ENCODE assay signal across 29 cellular contexts in the genomic region with DNA sequence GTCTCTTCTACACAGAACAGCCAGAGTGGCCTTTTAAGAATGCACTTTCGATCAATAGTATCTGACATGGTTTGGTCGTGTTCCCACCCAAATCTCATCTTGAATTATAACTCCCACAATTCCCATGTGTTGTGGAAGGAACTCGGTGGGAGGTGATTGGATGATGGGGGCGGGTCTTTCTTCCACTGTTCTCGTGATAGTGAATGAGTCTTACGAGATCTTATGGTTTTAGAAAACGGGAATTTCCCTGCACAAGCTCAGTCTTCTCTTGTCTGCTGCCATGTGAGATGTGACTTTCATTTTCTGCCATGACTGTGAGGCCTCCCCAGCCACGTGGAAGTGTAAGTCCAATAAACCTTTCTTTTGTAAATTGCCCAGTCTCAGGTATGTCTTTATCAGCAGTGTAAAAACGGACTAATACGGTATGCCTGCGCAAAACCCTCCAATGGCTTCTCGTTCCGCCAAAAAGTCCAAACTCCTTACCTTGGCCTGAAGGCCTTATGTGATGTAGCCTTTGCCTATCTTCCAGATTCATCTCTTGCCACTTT. TPM values are rescaled to one million over a fixed set of nuclear protein-coding genes. Genes with fewer than 3 reads are reported as not detected.
"Had no signal": no experiment of that assay in that cellular context is flagged by ENCODE, and none has a peak within 500 bp of the region (broad histone marks: within the 10 kb centered on the region; RNA-seq: fewer than 3 reads in every experiment).

No MANE protein-coding gene starts in this region.

- H3K4me3 Mint-ChIP-seq: activated CD4-positive, alpha-beta T cell treated with anti-CD3 and anti-CD28 coated beads, Interleukin-2, amount 10 ng/mL, durations not matched to agents 24 days and 14 days; activated CD8-positive, alpha-beta T cell treated with anti-CD3 and anti-CD28 coated beads for 36 hours; activated naive CD8-positive, alpha-beta T cell treated with anti-CD3 and anti-CD28 coated beads for 36 hours; activated T-cell treated with anti-CD3 and anti-CD28 coated beads, Interleukin-2, amount 50 U/mL, for 72 hours; activated T-helper 17 cell treated with anti-CD3 and anti-CD28 coated beads, Interleukin-2, amount 50 U/mL, for 72 hours; central memory CD8-positive, alpha-beta T cell; T-helper 1 cell treated with Interleukin-12 subunit alpha and Interleukin-12 subunit beta and Interleukin-4 antibody, amounts not matched to agents 30 μg/mL and 1 μg/mL, for 36 hours; T-helper 2 cell treated with Interferon-gamma antibody and Interleukin-4, amounts not matched to agents 5 μg/mL and 100 μg/mL, for 36 hours had no signal

- DNase-seq: activated CD4-positive, alpha-beta T cell treated with anti-CD3 and anti-CD28 coated beads, Interleukin-2, amount 10 ng/mL, durations not matched to agents 24 days and 14 days; activated CD4-positive, alpha-beta T cell treated with anti-CD3 and anti-CD28 coated beads, Interleukin-2, amount 50 U/mL, for 4 hours; activated CD8-positive, alpha-beta T cell treated with anti-CD3 and anti-CD28 coated beads for 36 hours; activated effector memory CD4-positive, alpha-beta T cell treated with anti-CD3 and anti-CD28 coated beads, Interleukin-2, amount 50 U/mL, for 16 hours; activated naive CD4-positive, alpha-beta T cell; activated naive CD4-positive, alpha-beta T cell treated with anti-CD3 and anti-CD28 coated beads, Interleukin-2, amount 50 U/mL, for 16 hours; activated naive CD8-positive, alpha-beta T cell treated with anti-CD3 and anti-CD28 coated beads for 36 hours; activated T-cell treated with anti-CD3 and anti-CD28 coated beads, Interleukin-2, amount 50 U/mL, for 1 hour; activated T-cell treated with anti-CD3 and anti-CD28 coated beads, Interleukin-2, amount 50 U/mL, for 72 hours; amniotic stem cell; aorta; brain microvascular endothelial cell; NCI-H1048; NCI-H1105 treated with DMSO at 0.1 percent for 48 hours; NCI-H1436; NCI-H1694; NCI-H2029; NCI-H345; NCI-H524 treated with DMSO at 0.1 percent for 48 hours; NCI-H748 treated with DMSO at 0.1 percent for 48 hours; SHP77; SJCRH30 had no signal

- H3K27ac Mint-ChIP-seq: activated CD4-positive, alpha-beta T cell treated with anti-CD3 and anti-CD28 coated beads, Interleukin-2, amount 10 ng/mL, durations not matched to agents 24 days and 14 days; activated CD8-positive, alpha-beta T cell treated with anti-CD3 and anti-CD28 coated beads for 36 hours; activated naive CD8-positive, alpha-beta T cell treated with anti-CD3 and anti-CD28 coated beads for 36 hours; activated T-cell treated with anti-CD3 and anti-CD28 coated beads, Interleukin-2, amount 50 U/mL, for 72 hours; activated T-helper 17 cell treated with anti-CD3 and anti-CD28 coated beads, Interleukin-2, amount 50 U/mL, for 72 hours; T-helper 1 cell treated with Interleukin-12 subunit alpha and Interleukin-12 subunit beta and Interleukin-4 antibody, amounts not matched to agents 30 μg/mL and 1 μg/mL, for 36 hours; T-helper 2 cell treated with Interferon-gamma antibody and Interleukin-4, amounts not matched to agents 5 μg/mL and 100 μg/mL, for 36 hours had no signal

- H3K36me3 ChIP-seq: brain microvascular endothelial cell, SJCRH30 had no signal

- H3K27me3 ChIP-seq: brain microvascular endothelial cell, SJCRH30 had no signal

- H3K4me3 ChIP-seq: SJCRH30, SK-N-MC had no signal

- H3K36me3 Mint-ChIP-seq: activated naive CD8-positive, alpha-beta T cell treated with anti-CD3 and anti-CD28 coated beads for 36 hours had no signal

- H3K9me3 Mint-ChIP-seq: activated CD4-positive, alpha-beta T cell treated with anti-CD3 and anti-CD28 coated beads, Interleukin-2, amount 10 ng/mL, durations not matched to agents 24 days and 14 days; activated CD8-positive, alpha-beta T cell treated with anti-CD3 and anti-CD28 coated beads for 36 hours; activated naive CD8-positive, alpha-beta T cell treated with anti-CD3 and anti-CD28 coated beads for 36 hours; activated T-cell treated with anti-CD3 and anti-CD28 coated beads, Interleukin-2, amount 50 U/mL, for 72 hours; activated T-helper 17 cell treated with anti-CD3 and anti-CD28 coated beads, Interleukin-2, amount 50 U/mL, for 72 hours; central memory CD8-positive, alpha-beta T cell; T-helper 1 cell treated with Interleukin-12 subunit alpha and Interleukin-12 subunit beta and Interleukin-4 antibody, amounts not matched to agents 30 μg/mL and 1 μg/mL, for 36 hours; T-helper 2 cell treated with Interferon-gamma antibody and Interleukin-4, amounts not matched to agents 5 μg/mL and 100 μg/mL, for 36 hours had no signal

- H3K27ac ChIP-seq: brain microvascular endothelial cell, SJCRH30, SK-N-MC had no signal

- H3K27me3 Mint-ChIP-seq: activated CD8-positive, alpha-beta T cell treated with anti-CD3 and anti-CD28 coated beads for 36 hours had no signal

- H3K4me1 Mint-ChIP-seq: activated CD4-positive, alpha-beta T cell treated with anti-CD3 and anti-CD28 coated beads, Interleukin-2, amount 10 ng/mL, durations not matched to agents 24 days and 14 days; activated naive CD8-positive, alpha-beta T cell treated with anti-CD3 and anti-CD28 coated beads for 36 hours; activated T-helper 17 cell treated with anti-CD3 and anti-CD28 coated beads, Interleukin-2, amount 50 U/mL, for 72 hours; central memory CD8-positive, alpha-beta T cell had no signal

- H3K9me3 ChIP-seq: SJCRH30 had no signal

RNA-seq across cellular contexts. Expression of a gene that starts 31.1 kb away (rescaled TPM):
- total RNA-seq: activated CD4-positive, alpha-beta T cell treated with anti-CD3 and anti-CD28 coated beads, Interleukin-2, amount 10 ng/mL, durations not matched to agents 24 days and 14 days; activated CD8-positive, alpha-beta memory T cell treated with anti-CD3 and anti-CD28 coated beads for 36 hours; activated CD8-positive, alpha-beta T cell treated with anti-CD3 and anti-CD28 coated beads for 36 hours; activated naive CD8-positive, alpha-beta T cell treated with anti-CD3 and anti-CD28 coated beads for 36 hours; activated T-cell treated with anti-CD3 and anti-CD28 coated beads, Interleukin-2, amount 50 U/mL, for 72 hours; activated T-helper 17 cell treated with anti-CD3 and anti-CD28 coated beads, Interleukin-2, amount 50 U/mL, for 72 hours; OCI-LY7; SJCRH30 had no signal
